ENCODE assay signal across 9 cellular contexts in genomic region chr16:68246121-68246520, GRCh38. TPM values are rescaled to one million over a fixed set of nuclear protein-coding genes. Genes with fewer than 3 reads are reported as not detected.
DNase-seq lines count a peak whose midpoint lies in the region; ATAC-seq and TF ChIP-seq lines count a peak whose summit lies in the region.
"Had no signal": no experiment of that assay in that cellular context is flagged by ENCODE, and none has a peak within 500 bp of the region (broad histone marks: within the 10 kb centered on the region; RNA-seq: fewer than 3 reads in every experiment).

No MANE protein-coding gene starts in this region.

- H3K9me3 ChIP-seq in iPS-18a (ENCODE audit: control insufficient read depth, low read depth, low read length) (no peaks in the 10 kb centered on the region), neuronal stem cell (replicated peaks in 1 of 2; ENCODE audit: control insufficient read depth in 2 of 2, insufficient read depth in 1 of 2, low read depth in 1 of 2, low read length in 2 of 2) (no peaks in the 10 kb centered on the region)

- POLR2A ChIA-PET in activated CD8-positive, alpha-beta T cell treated with anti-CD3 and anti-CD28 coated beads, Interleukin-2, amount 10 ng/mL, durations not matched to agents 7 days and 5 days (lab: Charles Lee) = interaction anchor here (1.0 to 2.8 kb wide), 2 partner anchors 18 to 65 kb away, joined by 6 to 8 read pairs; partner anchors contain the start of genes PRMT7, SLC7A6 and SLC7A6OS

- H3K27ac Mint-ChIP-seq in HFFc6 = 0 out of 2 replicates have a peak overlapping the region, but pooled peaks have one; percentile 14
- H3K27ac Mint-ChIP-seq in activated CD8-positive, alpha-beta T cell treated with anti-CD3 and anti-CD28 coated beads, Interleukin-2, amount 10 ng/mL, durations not matched to agents 7 days and 5 days = no peak overlapping the region
- peak overlapping the region; percentile 96 for H3K27ac Mint-ChIP-seq in stimulated activated naive B cell treated with anti-CD40 and anti-IgM and Interleukin-4, amounts not matched to agents 10 μg/mL and 1 μg/mL and 100 μg/mL, for 72 hours

- no peak overlapping the region for H2AFZ ChIP-seq in neuronal stem cell (ENCODE audit: low read length)

- peak overlapping the region; percentile 95 for H3K4me3 Mint-ChIP-seq in HFFc6
- peak overlapping the region; percentile 95 for H3K4me3 Mint-ChIP-seq in activated CD8-positive, alpha-beta T cell treated with anti-CD3 and anti-CD28 coated beads, Interleukin-2, amount 10 ng/mL, durations not matched to agents 7 days and 5 days
- peak overlapping the region; percentile 100 for H3K4me3 Mint-ChIP-seq in stimulated activated naive B cell treated with anti-CD40 and anti-IgM and Interleukin-4, amounts not matched to agents 10 μg/mL and 1 μg/mL and 100 μg/mL, for 72 hours

- ATAC-seq in activated CD8-positive, alpha-beta T cell treated with anti-CD3 and anti-CD28 coated beads, Interleukin-2, amount 10 ng/mL, durations not matched to agents 7 days and 5 days = no peak
- no peak for ATAC-seq in stimulated activated naive B cell treated with anti-CD40 and anti-IgM and Interleukin-4, amounts not matched to agents 10 μg/mL and 1 μg/mL and 100 μg/mL, for 72 hours (replicated peaks)
- no peak for ATAC-seq in GM19467 (IDR thresholded peaks at IDR 0.05; ENCODE audit: unreplicated experiment)

- H4K8ac ChIP-seq in neuronal stem cell (ENCODE audit: low read depth, low read length) = no peak overlapping the region

- no CpG with 5 or more reads among the region's 7 CpGs for WGBS in neuronal stem cell (ENCODE audit: extremely low coverage in 2 of 2, insufficient read length in 2 of 2, insufficient replicate concordance in 1 of 2), 2 donors

- H3K4ac ChIP-seq in neuronal stem cell (ENCODE audit: low read length) = no peak overlapping the region

- peaks cover 8% of the 10 kb centered on the region; the same call in 1 of the 2 replicates for H3K36me3 Mint-ChIP-seq in HFFc6 (ENCODE audit: low read depth)
- H3K36me3 Mint-ChIP-seq in activated CD8-positive, alpha-beta T cell treated with anti-CD3 and anti-CD28 coated beads, Interleukin-2, amount 10 ng/mL, durations not matched to agents 7 days and 5 days (ENCODE audit: low read depth) = peaks cover 8% of the 10 kb centered on the region
- H3K36me3 Mint-ChIP-seq in stimulated activated naive B cell treated with anti-CD40 and anti-IgM and Interleukin-4, amounts not matched to agents 10 μg/mL and 1 μg/mL and 100 μg/mL, for 72 hours = peaks cover 13 to 17% of the 10 kb centered on the region in 2 donors

- H3K9ac ChIP-seq in iPS-18a (ENCODE audit: low read length) (peak overlapping the region; percentile 34), neuronal stem cell (ENCODE audit: low read depth, low read length, poor library complexity) (no peak overlapping the region)

- H3K4me1 ChIP-seq in iPS-18a (ENCODE audit: control insufficient read depth, low read depth, low read length) (no peaks in the 10 kb centered on the region), neuronal stem cell (ENCODE audit: control insufficient read depth in 2 of 2, insufficient read depth in 1 of 2, low read depth in 1 of 2, low read length in 2 of 2) (peaks cover 6 to 10% of the 10 kb centered on the region in 2 donors)

- H2BK15ac ChIP-seq in neuronal stem cell (ENCODE audit: low read length) = no peak overlapping the region

- no peaks in the 10 kb centered on the region for H3K9me3 Mint-ChIP-seq in HFFc6
- H3K9me3 Mint-ChIP-seq in activated CD8-positive, alpha-beta T cell treated with anti-CD3 and anti-CD28 coated beads, Interleukin-2, amount 10 ng/mL, durations not matched to agents 7 days and 5 days (ENCODE audit: insufficient read depth) = no peaks in the 10 kb centered on the region
- H3K9me3 Mint-ChIP-seq in stimulated activated naive B cell treated with anti-CD40 and anti-IgM and Interleukin-4, amounts not matched to agents 10 μg/mL and 1 μg/mL and 100 μg/mL, for 72 hours = no peaks in the 10 kb centered on the region

- no peak overlapping the region for H2BK12ac ChIP-seq in neuronal stem cell (ENCODE audit: low read length)

- no peak overlapping the region for H2AK5ac ChIP-seq in neuronal stem cell (ENCODE audit: low read depth, low read length)

- H3K4me1 Mint-ChIP-seq in HFFc6 (ENCODE audit: low read depth) = peaks cover 34% of the 10 kb centered on the region
- peaks cover 27% of the 10 kb centered on the region for H3K4me1 Mint-ChIP-seq in activated CD8-positive, alpha-beta T cell treated with anti-CD3 and anti-CD28 coated beads, Interleukin-2, amount 10 ng/mL, durations not matched to agents 7 days and 5 days (ENCODE audit: low read depth)
- peaks cover 23 to 47% of the 10 kb centered on the region in 2 donors for H3K4me1 Mint-ChIP-seq in stimulated activated naive B cell treated with anti-CD40 and anti-IgM and Interleukin-4, amounts not matched to agents 10 μg/mL and 1 μg/mL and 100 μg/mL, for 72 hours

- peaks cover 8% of the 10 kb centered on the region for H3K79me1 ChIP-seq in neuronal stem cell (ENCODE audit: low read depth, low read length)

- DNase-seq in HFFc6 (no peak), neuronal stem cell (ENCODE audit: low spot score) (no peak), NCI-H524 treated with DMSO at 0.1 percent for 48 hours (lab: John Stamatoyannopoulos, UW) (no peak)
- no peak for DNase-seq in activated CD8-positive, alpha-beta T cell treated with anti-CD3 and anti-CD28 coated beads, Interleukin-2, amount 10 ng/mL, durations not matched to agents 7 days and 5 days
- no peak for DNase-seq in stimulated activated naive B cell treated with anti-CD40 and anti-IgM and Interleukin-4, amounts not matched to agents 10 μg/mL and 1 μg/mL and 100 μg/mL, for 72 hours
- DNase-seq: NCI-H446 treated with DMSO at 0.1 percent for 48 hours, retina had no signal

- no peak overlapping the region for H3K14ac ChIP-seq in neuronal stem cell (ENCODE audit: low read length)

- H3K27ac ChIP-seq in iPS-18a (ENCODE audit: low read length) (no peak overlapping the region), neuronal stem cell (replicated peaks; ENCODE audit: low read length) (no peak overlapping the region)

- no peak overlapping the region for H3K18ac ChIP-seq in neuronal stem cell (ENCODE audit: low read length)

- H3K4me2 ChIP-seq in neuronal stem cell (ENCODE audit: insufficient read depth, low read length, poor library complexity, severe bottlenecking) = no peak overlapping the region

- H4K91ac ChIP-seq in neuronal stem cell (ENCODE audit: low read depth, low read length, poor library complexity) = no peak overlapping the region

- H3K23ac ChIP-seq in neuronal stem cell (ENCODE audit: low read depth, low read length, poor library complexity) = no peak overlapping the region

- peaks cover 18% of the 10 kb centered on the region for H3K27me3 ChIP-seq in iPS-18a (ENCODE audit: control insufficient read depth, insufficient read depth, low read length)
- H3K27me3 ChIP-seq in neuronal stem cell (ENCODE audit: control insufficient read depth in 3 of 3, insufficient read depth in 3 of 3, low read depth in 1 of 3, low read length in 3 of 3) = peaks cover 0 to 8% (median 0%) of the 10 kb centered on the region in 3 experiments

- no peaks in the 10 kb centered on the region; the same call in 1 of the 2 replicates for H3K27me3 Mint-ChIP-seq in HFFc6 (ENCODE audit: insufficient read depth)
- H3K27me3 Mint-ChIP-seq in activated CD8-positive, alpha-beta T cell treated with anti-CD3 and anti-CD28 coated beads, Interleukin-2, amount 10 ng/mL, durations not matched to agents 7 days and 5 days (ENCODE audit: low read depth) = no peaks in the 10 kb centered on the region
- H3K27me3 Mint-ChIP-seq in stimulated activated naive B cell treated with anti-CD40 and anti-IgM and Interleukin-4, amounts not matched to agents 10 μg/mL and 1 μg/mL and 100 μg/mL, for 72 hours = no peaks in the 10 kb centered on the region

- no peak for TF ChIP-seq CTCF in HFFc6 (IDR thresholded peaks at IDR 0.05)

- H2BK120ac ChIP-seq in neuronal stem cell (ENCODE audit: low read depth, low read length) = no peak overlapping the region

- H3K36me3 ChIP-seq in iPS-18a (ENCODE audit: control insufficient read depth, low read depth, low read length) (no peaks in the 10 kb centered on the region), neuronal stem cell (replicated peaks in 1 of 2; ENCODE audit: control insufficient read depth in 2 of 2, insufficient read depth in 2 of 2, low read length in 2 of 2) (peaks cover 4 to 9% of the 10 kb centered on the region in 2 donors)

- H3K4me3 ChIP-seq in iPS-18a (ENCODE audit: low read length) (no peak overlapping the region), neuronal stem cell (ENCODE audit: low read length in 2 of 2) (peak overlapping the region in 1 of 2 donors; percentile 94)

- CTCF ChIA-PET in activated CD8-positive, alpha-beta T cell treated with anti-CD3 and anti-CD28 coated beads, Interleukin-2, amount 10 ng/mL, durations not matched to agents 7 days and 5 days (lab: Charles Lee) = interaction anchor here (1.1 to 4.0 kb wide), 4 partner anchors 17 to 99 kb away, joined by 3 to 48 read pairs (median 4); partner anchors contain the start of genes PRMT7, SLC7A6 and SLC7A6OS

- no peak overlapping the region for H2BK5ac ChIP-seq in neuronal stem cell (ENCODE audit: low read length)

RNA-seq across cellular contexts. Expression of gene PLA2G15, which starts 0.9 kb away (rescaled TPM):
- 10 to 100 TPM; 40.1 to 47.4 (median 44.4) TPM for total RNA-seq in HFFc6 (2021; fragmentation: NEBNext Ultra II Directional; extraction: Animal tissue kit (Norgen Biotek cat#: 25700))
- 1 to 10 TPM; 8.6 to 9.4 TPM for total RNA-seq in activated CD8-positive, alpha-beta T cell treated with anti-CD3 and anti-CD28 coated beads, Interleukin-2, amount 10 ng/mL, durations not matched to agents 7 days and 5 days
- 5.4 TPM for polyA plus RNA-seq in neuronal stem cell (2013, experiment 1 of 2)
- 5.7 TPM for polyA plus RNA-seq in neuronal stem cell (2013, experiment 2 of 2)

RNA-seq across cellular contexts. Expression of gene ESRP2, which starts 10.2 kb away (rescaled TPM):
- under 1 TPM in 4 of 6 experiments, not detected in 2; 0.05 to 0.14 (median 0.10) TPM for total RNA-seq in HFFc6 (2021; fragmentation: NEBNext Ultra II Directional; extraction: Animal tissue kit (Norgen Biotek cat#: 25700))
- under 1 TPM in 1 of 2 experiments, not detected in 1; 0.18 TPM for total RNA-seq in activated CD8-positive, alpha-beta T cell treated with anti-CD3 and anti-CD28 coated beads, Interleukin-2, amount 10 ng/mL, durations not matched to agents 7 days and 5 days
- polyA plus RNA-seq in neuronal stem cell (2013, experiment 1 of 2) = 0.15 TPM
- polyA plus RNA-seq in neuronal stem cell (2013, experiment 2 of 2) = 0.12 TPM

RNA-seq across cellular contexts. Expression of gene SLC7A6, which starts 18.2 kb away (rescaled TPM):
- 10 to 100 TPM; 46.1 to 56.6 (median 50.8) TPM for total RNA-seq in HFFc6 (2021; fragmentation: NEBNext Ultra II Directional; extraction: Animal tissue kit (Norgen Biotek cat#: 25700))
- 10 to 100 TPM; 84.1 to 85.0 TPM for total RNA-seq in activated CD8-positive, alpha-beta T cell treated with anti-CD3 and anti-CD28 coated beads, Interleukin-2, amount 10 ng/mL, durations not matched to agents 7 days and 5 days
- polyA plus RNA-seq in neuronal stem cell (2013, experiment 1 of 2) = 9.0 TPM
- polyA plus RNA-seq in neuronal stem cell (2013, experiment 2 of 2) = 8.7 TPM
